1 cellular context compared by ENCODE assay signal in genomic region chr7:92595281-92595680, GRCh38.
TF ChIP-seq lines count a peak whose summit lies in the region.

No MANE protein-coding gene starts in this region.

TF ChIP-seq in endothelial cell of umbilical vein, 7 proteins besides CTCF, POLR2A, EP300 and RAD21:
- TF ChIP-seq FOS (IDR thresholded peaks at IDR 0.05; ENCODE audit: borderline replicate concordance, insufficient read depth, low read length), result peak; percentile 9
- TF ChIP-seq MYC (IDR thresholded peaks at IDR 0.05; ENCODE audit: low read depth, low read length), result no peak
